14 cellular contexts compared by ENCODE assay signal in genomic region chr17:31556969-31557620, GRCh38.
"Had no signal": no experiment of that assay in that cellular context is flagged by ENCODE, and none has a peak within 500 bp of the region (broad histone marks: within the 10 kb centered on the region; RNA-seq: fewer than 3 reads in every experiment).

No MANE protein-coding gene starts in this region.

- H3K27ac Mint-ChIP-seq: activated CD4-positive, alpha-beta T cell treated with anti-CD3 and anti-CD28 coated beads, Interleukin-2, amount 10 ng/mL, durations not matched to agents 24 days and 14 days; activated naive CD8-positive, alpha-beta T cell treated with anti-CD3 and anti-CD28 coated beads, Interleukin-2, amount 10 ng/mL, durations not matched to agents 7 days and 5 days; activated T-cell treated with anti-CD3 and anti-CD28 coated beads, Interleukin-2, amount 50 U/mL, for 72 hours; stimulated activated effector memory CD8-positive, alpha-beta T cell treated with anti-CD3 and anti-CD28 coated beads, Interleukin-12 subunit alpha, Interleukin-12 subunit beta, amount 100 ng/mL, for 72 hours had no signal

- ATAC-seq: activated T-cell treated with anti-CD3 and anti-CD28 coated beads, Interleukin-2, amount 50 U/mL, for 72 hours; left colon; lower lobe of right lung; stimulated activated effector memory CD8-positive, alpha-beta T cell treated with anti-CD3 and anti-CD28 coated beads, Interleukin-12 subunit alpha, Interleukin-12 subunit beta, amount 100 ng/mL, for 72 hours had no signal

- H3K27me3 ChIP-seq: neutrophil had no signal

- DNase-seq: activated CD4-positive, alpha-beta T cell treated with anti-CD3 and anti-CD28 coated beads, Interleukin-2, amount 10 ng/mL, durations not matched to agents 24 days and 14 days; activated CD4-positive, CD25-positive, alpha-beta regulatory T cell; activated CD8-positive, alpha-beta memory T cell treated with anti-CD3 and anti-CD28 coated beads, Interleukin-2, amount 50 U/mL, for 48 hours; activated gamma-delta T cell treated with Interleukin-2 at 50 U/mL for 16 hours; activated naive CD8-positive, alpha-beta T cell treated with anti-CD3 and anti-CD28 coated beads, Interleukin-2, amount 10 ng/mL, durations not matched to agents 7 days and 5 days; activated T-cell treated with anti-CD3 and anti-CD28 coated beads, Interleukin-2, amount 50 U/mL, for 72 hours; cerebellar nuclear complex; left colon; lower lobe of right lung; T-helper 2 cell had no signal

- H3K36me3 Mint-ChIP-seq: activated naive CD8-positive, alpha-beta T cell treated with anti-CD3 and anti-CD28 coated beads, Interleukin-2, amount 10 ng/mL, durations not matched to agents 7 days and 5 days; stimulated activated effector memory CD8-positive, alpha-beta T cell treated with anti-CD3 and anti-CD28 coated beads, Interleukin-12 subunit alpha, Interleukin-12 subunit beta, amount 100 ng/mL, for 72 hours had no signal

- H3K27ac ChIP-seq: lower lobe of right lung, neutrophil, parathyroid adenoma had no signal

- H3K9ac ChIP-seq: parathyroid adenoma had no signal

- H3K36me3 ChIP-seq: lower lobe of right lung, neutrophil, thoracic aorta had no signal

- H3K9me3 ChIP-seq: lower lobe of right lung, neutrophil, thoracic aorta had no signal

- H3K9me3 Mint-ChIP-seq: activated CD4-positive, alpha-beta T cell treated with anti-CD3 and anti-CD28 coated beads, Interleukin-2, amount 10 ng/mL, durations not matched to agents 24 days and 14 days; activated naive CD8-positive, alpha-beta T cell treated with anti-CD3 and anti-CD28 coated beads, Interleukin-2, amount 10 ng/mL, durations not matched to agents 7 days and 5 days; activated T-cell treated with anti-CD3 and anti-CD28 coated beads, Interleukin-2, amount 50 U/mL, for 72 hours; stimulated activated effector memory CD8-positive, alpha-beta T cell treated with anti-CD3 and anti-CD28 coated beads, Interleukin-12 subunit alpha, Interleukin-12 subunit beta, amount 100 ng/mL, for 72 hours had no signal

- H3K4me1 ChIP-seq: parathyroid adenoma had no signal

- H2AFZ ChIP-seq: parathyroid adenoma had no signal

- H3K4me3 ChIP-seq: lower lobe of right lung, thoracic aorta had no signal
